Comparison of ENCODE assay signal across 13 cellular contexts in genomic region chr11:102144357-102145342, GRCh38. TPM values are rescaled to one million over a fixed set of nuclear protein-coding genes. Genes with fewer than 3 reads are reported as not detected.
DNase-seq lines count a peak whose midpoint lies in the region; ATAC-seq lines count a peak whose summit lies in the region.
"Had no signal": no experiment of that assay in that cellular context is flagged by ENCODE, and none has a peak within 500 bp of the region (broad histone marks: within the 10 kb centered on the region; RNA-seq: fewer than 3 reads in every experiment).

No MANE protein-coding gene starts in this region.

- intact Hi-C loops in left ventricle myocardium superior (cut with micrococcal nuclease): no loop called here

- DNase-seq in HAP-1 (ENCODE audit: low spot score in 2 of 2) (peak; percentile 55 to 69), adipocyte (ENCODE audit: low read depth) (peak; percentile 73), left ventricle myocardium superior (no peak), skeletal muscle cell (ENCODE audit: low read depth) (peak; percentile 40), NK-92 (lab: John Stamatoyannopoulos, UW; ENCODE audit: unreplicated experiment) (no peak), SW480 (ENCODE audit: low spot score) (no peak), OCI-M2 (lab: John Stamatoyannopoulos, UW; ENCODE audit: unreplicated experiment) (no peak), anterior cingulate cortex (lab: John Stamatoyannopoulos, UW) (no peak)
- DNase-seq: activated CD8-positive, alpha-beta memory T cell treated with anti-CD3 and anti-CD28 coated beads for 24 hours; cerebellar nuclear complex; kidney glomerular epithelial cell; MM.1S; RPMI8226 had no signal

- H3K9me3 ChIP-seq in HAP-1 (no peaks in the 10 kb centered on the region), adipocyte (ENCODE audit: control insufficient read depth, low read length) (no peaks in the 10 kb centered on the region)

- ATAC-seq in left ventricle myocardium superior: peak; percentile 75

- in situ Hi-C loops in HAP-1 (cut with MboI; ENCODE audit: low sequenced_read_pairs): no loop called here

- no peaks in the 10 kb centered on the region for H3K36me3 ChIP-seq in HAP-1 (replicated peaks)
- no peaks in the 10 kb centered on the region for H3K36me3 ChIP-seq in adipocyte (ENCODE audit: control insufficient read depth, insufficient read depth, low read length, severe bottlenecking)

- H3K27me3 ChIP-seq in HAP-1 (ENCODE audit: low read depth) (no peaks in the 10 kb centered on the region), adipocyte (replicated peaks; ENCODE audit: control insufficient read depth, insufficient read depth, low read length) (no peaks in the 10 kb centered on the region)

- H3K9ac ChIP-seq in adipocyte (ENCODE audit: low read length): peak overlapping the region; percentile 79

- H3K4me3 ChIP-seq in HAP-1: no peak overlapping the region
- peak overlapping the region; percentile 69 for H3K4me3 ChIP-seq in adipocyte (ENCODE audit: low read length)
- no peak overlapping the region for H3K4me3 ChIP-seq in skeletal muscle cell (ENCODE audit: low read depth, low read length)

- H3K4me1 ChIP-seq in HAP-1 (peaks cover 18% of the 10 kb centered on the region), adipocyte (ENCODE audit: control insufficient read depth, insufficient read depth, low read length) (peaks cover 92% of the 10 kb centered on the region)

RNA-seq across cellular contexts. Expression of gene YAP1, which starts 34.4 kb away (rescaled TPM):
- total RNA-seq in left ventricle myocardium superior: 98.6 TPM

Comparison
In these comparisons a context has a peak if more than half of its experiments do, and no peak if none do; other contexts are left out.
1. DNase-seq: peak in HAP-1 (2 of 2), adipocyte (single experiment) and skeletal muscle cell (single experiment); none in left ventricle myocardium superior (single experiment), NK-92 (single experiment), SW480 (single experiment), OCI-M2 (single experiment) and anterior cingulate cortex (0 of 58).